In the genomic region with DNA sequence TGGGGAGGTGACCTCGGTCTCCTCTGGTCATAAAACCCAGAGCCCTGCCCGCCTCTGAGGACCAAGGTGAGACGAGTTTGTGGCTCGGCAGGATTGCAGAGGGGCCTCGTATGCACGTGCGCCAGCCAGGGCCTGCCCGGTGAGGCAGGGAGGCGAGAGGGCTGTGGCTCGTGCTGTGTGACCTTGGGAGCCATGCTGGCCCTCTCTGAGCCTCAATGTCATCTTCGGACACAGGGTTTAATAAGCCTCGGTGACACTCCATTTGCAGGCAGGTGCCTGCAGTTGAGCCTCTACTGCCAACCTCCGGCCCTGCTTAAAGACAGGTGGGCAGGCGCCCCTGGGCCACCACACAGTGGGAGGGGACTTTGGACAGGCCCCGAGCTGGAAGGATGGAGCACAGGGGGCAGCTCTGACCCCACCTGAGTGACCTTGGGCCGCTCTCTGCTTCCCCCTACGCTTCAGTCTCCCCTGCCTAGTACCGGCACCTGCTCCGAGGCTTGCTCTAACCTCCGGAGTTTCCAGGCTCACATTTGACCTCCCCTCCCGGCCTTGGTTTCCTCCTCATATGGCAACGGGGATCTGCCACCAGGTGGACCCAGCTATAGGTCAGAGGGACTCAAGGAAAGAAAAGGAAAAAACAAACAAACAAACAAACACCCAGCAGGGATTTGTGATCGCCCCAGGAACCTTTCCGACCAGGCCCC, we compare ENCODE assay signal across 8 cellular contexts. TPM values are rescaled to one million over a fixed set of nuclear protein-coding genes. Genes with fewer than 3 reads are reported as not detected.
DNase-seq lines count a peak whose midpoint lies in the region; ATAC-seq and TF ChIP-seq lines count a peak whose summit lies in the region.

No MANE protein-coding gene starts in this region.

- intact Hi-C loops in natural killer cell (cut with micrococcal nuclease), result no loop called here

- peaks cover 31% of the 10 kb centered on the region for H3K36me3 ChIP-seq in BE2C

- H3K4me1 ChIP-seq in BE2C, result no peaks in the 10 kb centered on the region

- peak overlapping the region; percentile 88 for H3K4me3 Mint-ChIP-seq in natural killer cell

- no peaks in the 10 kb centered on the region for H3K36me3 Mint-ChIP-seq in natural killer cell

- H3K4me1 Mint-ChIP-seq in natural killer cell, result peaks cover 16 to 43% of the 10 kb centered on the region in 2 donors

- H3K9me3 Mint-ChIP-seq in natural killer cell, result no peaks in the 10 kb centered on the region

- peak overlapping the region; percentile 95 to 99 for H3K27ac ChIP-seq in coronary artery

- TF ChIP-seq CTCF in BE2C (IDR thresholded peaks at IDR 0.05; ENCODE audit: low read depth, low read length), result peak; percentile 24; the same call in 1 of the 2 replicates
- TF ChIP-seq CTCF in LNCAP (IDR thresholded peaks at IDR 0.05), result peak; percentile 27; the same call in 1 of the 2 replicates
- TF ChIP-seq CTCF in coronary artery (IDR thresholded peaks at IDR 0.05), result no peak
- TF ChIP-seq CTCF in natural killer cell (IDR thresholded peaks at IDR 0.05), result no peak

- H3K27me3 ChIP-seq in BE2C, result no peaks in the 10 kb centered on the region

- H3K4me3 ChIP-seq in BE2C (ENCODE audit: low read depth, low read length) (peak overlapping the region; percentile 76), coronary artery (peak overlapping the region; percentile 100)

- no peak for ATAC-seq in natural killer cell

- no peak for DNase-seq in BE2C
- no peak for DNase-seq in coronary artery (ENCODE audit: low spot score)
- no peak for DNase-seq in natural killer cell
- no peak for DNase-seq in GDM1 (lab: John Stamatoyannopoulos, UW)
- no peak for DNase-seq in globus pallidus (ENCODE audit: low spot score)
- DNase-seq in medulla oblongata (ENCODE audit: extremely low spot score), result no peak
- no peak for DNase-seq in SW480 (ENCODE audit: low spot score)

- H3K9me3 ChIP-seq in BE2C, result no peaks in the 10 kb centered on the region

- H3K27me3 Mint-ChIP-seq in natural killer cell (ENCODE audit: low read depth in 2 of 2), result no peaks in the 10 kb centered on the region

- H3K27ac Mint-ChIP-seq in natural killer cell, result peak overlapping the region; percentile 85

RNA-seq across cellular contexts. Expression of a gene that starts 3.2 kb away (rescaled TPM):
- polyA plus RNA-seq in BE2C (2012; ENCODE audit: insufficient read depth, insufficient read length, low read depth), result 17.1 TPM
- total RNA-seq in natural killer cell, result 10 to 100 TPM; 81.6 to 97.7 (median 82.9) TPM

RNA-seq across cellular contexts. Expression of a gene that starts 56.0 kb away (rescaled TPM):
- polyA plus RNA-seq in BE2C (2012; ENCODE audit: insufficient read depth, insufficient read length, low read depth), result 105 TPM
- 10 to 100 TPM; 25.4 to 39.4 (median 26.8) TPM for total RNA-seq in natural killer cell

Comparison
In these comparisons a context has a peak if more than half of its experiments do, and no peak if none do; other contexts are left out.
1. CTCF ChIP-seq: peak in BE2C (single experiment) and LNCAP (single experiment); none in coronary artery (single experiment) and natural killer cell (single experiment).